Comparison of ENCODE assay signal across 23 cellular contexts in the genomic region with DNA sequence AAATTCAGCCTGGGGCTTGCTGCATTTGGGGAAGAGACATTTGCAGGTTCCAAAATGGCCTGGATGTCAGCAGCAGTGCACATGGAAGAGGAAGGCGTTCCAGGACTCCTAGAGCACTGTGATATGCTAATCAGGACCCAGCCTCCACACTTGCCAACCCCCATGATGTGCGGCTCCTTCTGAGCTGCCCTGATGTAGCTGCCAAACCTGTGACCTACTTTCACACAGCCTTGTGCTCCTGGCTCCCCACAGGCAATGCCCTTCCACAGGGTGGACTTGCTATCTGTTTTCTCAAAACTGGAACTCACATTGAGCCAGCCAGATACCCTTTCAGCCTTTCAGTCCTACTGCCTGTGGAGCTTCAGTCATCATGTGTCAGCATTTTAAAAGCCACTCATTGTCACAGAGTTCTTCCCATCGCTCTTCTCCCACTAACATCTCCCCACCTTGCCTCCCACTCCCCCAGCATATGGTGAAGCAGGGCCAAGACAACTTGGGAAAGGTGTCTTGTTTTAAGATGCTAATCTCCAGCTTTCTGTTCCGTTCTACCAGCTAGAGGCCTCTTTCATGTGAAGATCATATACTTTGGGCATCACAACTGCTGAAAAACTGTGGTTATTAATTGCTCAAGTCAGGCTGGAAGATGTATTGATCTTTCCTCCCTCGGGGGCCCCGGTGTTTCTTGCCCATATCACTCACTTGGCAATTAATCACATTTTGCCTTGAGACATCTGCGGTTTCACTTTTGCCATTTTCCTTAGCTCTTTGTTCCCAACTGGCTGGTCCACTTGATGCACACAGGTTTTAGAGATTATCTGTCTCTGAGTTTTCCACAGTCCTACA.
DNase-seq lines count a peak whose midpoint lies in the region; FAIRE-seq and TF ChIP-seq lines count a peak whose summit lies in the region.
"Had no signal": no experiment of that assay in that cellular context is flagged by ENCODE, and none has a peak within 500 bp of the region (broad histone marks: within the 10 kb centered on the region; RNA-seq: fewer than 3 reads in every experiment).

No MANE protein-coding gene starts in this region.

- intact Hi-C loops in left ventricle myocardium inferior (cut with micrococcal nuclease) (no loop called here), posterior cingulate gyrus (cut with DNase I) (no loop called here)

- no peak for TF ChIP-seq CTCF in bronchial epithelial cell (IDR thresholded peaks at IDR 0.05; ENCODE audit: insufficient read depth, low read length, severe bottlenecking)
- no peak for TF ChIP-seq CTCF in left ventricle myocardium inferior (IDR thresholded peaks at IDR 0.05; ENCODE audit: borderline replicate concordance)

- H3K9me3 ChIP-seq in left ventricle myocardium inferior (replicated peaks), result peaks cover 5% of the 10 kb centered on the region
- H3K9me3 ChIP-seq: tibial nerve had no signal

- peak; percentile 4 for DNase-seq in ELF-1 (ENCODE audit: low read depth, low spot score)
- no peak for DNase-seq in bronchial epithelial cell (ENCODE audit: low read depth)
- DNase-seq in left ventricle myocardium inferior, result peak; percentile 60
- peak in 8 of 10 donors; percentile 6 to 89 (median 40) for DNase-seq in posterior cingulate gyrus
- no peak for DNase-seq in A172 (ENCODE audit: low spot score)
- no peak for DNase-seq in UCSD-AML1 (lab: John Stamatoyannopoulos, UW; ENCODE audit: unreplicated experiment)
- DNase-seq in NCI-H187 treated with DMSO at 0.1 percent for 48 hours (lab: John Stamatoyannopoulos, UW), result no peak
- no peak for DNase-seq in mucosa of gallbladder (ENCODE audit: low spot score)
- DNase-seq: activated CD4-positive, CD25-positive, alpha-beta regulatory T cell; activated CD8-positive, alpha-beta memory T cell treated with anti-CD3 and anti-CD28 coated beads for 24 hours; activated naive CD8-positive, alpha-beta T cell treated with anti-CD3 and anti-CD28 coated beads for 36 hours; brain microvascular endothelial cell; CD8-positive, alpha-beta T cell; HCEC 1CT; MV-4-11; naive thymus-derived CD4-positive, alpha-beta T cell; NCI-H2081 treated with DMSO at 0.1 percent for 48 hours; OCI-M1; stimulated activated CD4-positive, alpha-beta T cell treated with anti-CD3 and anti-CD28 coated beads, Interleukin-12 subunit alpha, Interleukin-12 subunit beta, amount 100 ng/mL, for 4 hours; T-helper 2 cell had no signal

- peak overlapping the region; percentile 80 for H3K27ac ChIP-seq in left ventricle myocardium inferior (replicated peaks)
- H3K27ac ChIP-seq: brain microvascular endothelial cell, HL-60, tibial nerve had no signal

- no peak overlapping the region for H3K4me3 ChIP-seq in bronchial epithelial cell (ENCODE audit: low read depth, low read length)
- no peak overlapping the region for H3K4me3 ChIP-seq in left ventricle myocardium inferior
- H3K4me3 ChIP-seq: tibial nerve had no signal

- H3K27me3 ChIP-seq in bronchial epithelial cell (ENCODE audit: control insufficient read depth, insufficient read depth, low read length) (peaks cover 6% of the 10 kb centered on the region), left ventricle myocardium inferior (ENCODE audit: low read depth) (no peaks in the 10 kb centered on the region)
- H3K27me3 ChIP-seq: brain microvascular endothelial cell, tibial nerve had no signal

- H3K4me1 ChIP-seq in left ventricle myocardium inferior, result peaks cover 26% of the 10 kb centered on the region

- H3K36me3 ChIP-seq in bronchial epithelial cell (ENCODE audit: control insufficient read depth, insufficient read depth, low read length) (no peaks in the 10 kb centered on the region), left ventricle myocardium inferior (no peaks in the 10 kb centered on the region)
- H3K36me3 ChIP-seq: brain microvascular endothelial cell, tibial nerve had no signal

- peak; percentile 81 for FAIRE-seq in bronchial epithelial cell (lab: Jason Lieb, UNC)
- FAIRE-seq: GM19239 had no signal

Comparison
In these comparisons a context has a peak if more than half of its experiments do, and no peak if none do; other contexts are left out.
1. DNase-seq: peak in ELF-1 (single experiment), left ventricle myocardium inferior (single experiment) and posterior cingulate gyrus (8 of 10); none in bronchial epithelial cell (single experiment), A172 (single experiment), UCSD-AML1 (single experiment), NCI-H187 treated with DMSO at 0.1 percent for 48 hours (single experiment) and mucosa of gallbladder (single experiment).